In the genomic region with DNA sequence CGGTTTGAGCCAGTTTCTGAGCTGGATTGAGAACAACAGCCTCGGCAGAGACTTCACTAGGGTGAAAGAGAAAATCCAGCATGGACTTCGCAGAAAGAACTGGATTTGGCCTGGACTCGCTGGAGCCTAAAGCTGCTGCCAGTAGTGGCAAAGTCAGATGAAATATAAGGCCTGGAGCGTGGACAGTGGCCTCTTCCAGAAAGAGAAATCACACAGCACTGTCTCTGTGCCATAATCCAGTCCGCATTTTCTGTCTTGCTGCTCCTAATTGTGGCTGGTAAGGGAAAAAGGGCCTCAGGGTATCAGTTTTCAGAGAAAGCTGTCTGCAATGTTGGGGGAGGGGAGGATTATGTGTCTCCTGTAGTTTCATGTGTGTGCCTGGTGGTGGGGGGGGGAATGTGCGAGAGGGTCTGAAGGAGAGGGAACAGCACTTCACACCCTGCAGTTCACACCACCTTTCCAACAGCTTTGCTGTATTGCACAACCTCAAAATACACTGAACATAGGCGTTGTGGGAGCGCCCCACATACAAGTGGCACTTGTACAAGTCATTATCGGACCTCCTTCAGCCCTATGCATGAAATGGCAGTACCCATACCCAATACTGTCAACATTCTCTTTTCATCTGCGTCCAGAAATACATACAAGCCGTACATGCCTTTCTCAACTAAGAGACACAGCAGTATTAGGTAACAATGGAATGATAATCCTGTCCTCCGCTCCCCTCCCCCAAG, we compare ENCODE assay signal across 8 cellular contexts.
DNase-seq lines count a peak whose midpoint lies in the region; ATAC-seq and TF ChIP-seq lines count a peak whose summit lies in the region.

No MANE protein-coding gene starts in this region.

- H3K27ac ChIP-seq in CD8-positive, alpha-beta memory T cell (ENCODE audit: low read depth, low read length): peak overlapping the region; percentile 69

- peak overlapping the region; percentile 24 for H3K4me3 ChIP-seq in CD8-positive, alpha-beta memory T cell (ENCODE audit: low read length)
- no peak overlapping the region for H3K4me3 ChIP-seq in fibroblast of pulmonary artery (replicated peaks; ENCODE audit: low read depth, low read length)

- H3K27me3 ChIP-seq in CD8-positive, alpha-beta memory T cell (ENCODE audit: insufficient read depth, low read length, poor library complexity, severe bottlenecking): no peaks in the 10 kb centered on the region

- TF ChIP-seq CTCF in fibroblast of pulmonary artery (IDR thresholded peaks at IDR 0.05; ENCODE audit: low read length, missing control alignments) (no peak), nephron progenitor cell (IDR thresholded peaks at IDR 0.05) (no peak)

- in situ Hi-C loops in KBM-7 (cut with MboI; ENCODE audit: low pct_unique_long_range_greater_than_20kb, low sequenced_read_pairs): no loop called here

- peaks cover 44 to 53% (median 49%) of the 10 kb centered on the region in 3 donors for H3K4me1 Mint-ChIP-seq in CD8-positive, alpha-beta memory T cell
- peaks cover 49% of the 10 kb centered on the region for H3K4me1 Mint-ChIP-seq in activated T-helper 2 cell treated with anti-CD3 and anti-CD28 coated beads, Interferon-gamma antibody, Interleukin-2, Interleukin-4, amounts not matched to agents 10 μg/mL and 5 μg/mL and 100 μg/mL, durations not matched to agents 14 hours and 24 hours and 36 hours (ENCODE audit: low read depth)
- peaks cover 71% of the 10 kb centered on the region for H3K4me1 Mint-ChIP-seq in nephron progenitor cell

- CTCF ChIA-PET in CD8-positive, alpha-beta memory T cell (lab: Charles Lee): interaction anchor here (0.7 to 2.2 kb wide), 12 partner anchors 16 to 513 kb away, joined by 3 to 40 read pairs (median 4); a partner anchor contains a TSS

- peaks cover 0 to 11% (median 7%) of the 10 kb centered on the region in 5 donors for H3K9me3 Mint-ChIP-seq in CD8-positive, alpha-beta memory T cell
- peaks cover 23% of the 10 kb centered on the region for H3K9me3 Mint-ChIP-seq in activated T-helper 2 cell treated with anti-CD3 and anti-CD28 coated beads, Interferon-gamma antibody, Interleukin-2, Interleukin-4, amounts not matched to agents 10 μg/mL and 5 μg/mL and 100 μg/mL, durations not matched to agents 14 hours and 24 hours and 36 hours
- peaks cover 82% of the 10 kb centered on the region for H3K9me3 Mint-ChIP-seq in nephron progenitor cell

- H3K27ac Mint-ChIP-seq in CD8-positive, alpha-beta memory T cell: peak overlapping the region; percentile 81 to 98 (median 96)
- H3K27ac Mint-ChIP-seq in activated T-helper 2 cell treated with anti-CD3 and anti-CD28 coated beads, Interferon-gamma antibody, Interleukin-2, Interleukin-4, amounts not matched to agents 10 μg/mL and 5 μg/mL and 100 μg/mL, durations not matched to agents 14 hours and 24 hours and 36 hours: peak overlapping the region; percentile 95
- H3K27ac Mint-ChIP-seq in nephron progenitor cell: peak overlapping the region; percentile 100

- H3K36me3 Mint-ChIP-seq in CD8-positive, alpha-beta memory T cell: peaks cover 0 to 10% (median 1%) of the 10 kb centered on the region in 3 donors
- H3K36me3 Mint-ChIP-seq in activated T-helper 2 cell treated with anti-CD3 and anti-CD28 coated beads, Interferon-gamma antibody, Interleukin-2, Interleukin-4, amounts not matched to agents 10 μg/mL and 5 μg/mL and 100 μg/mL, durations not matched to agents 14 hours and 24 hours and 36 hours (ENCODE audit: low read depth): peaks cover 29% of the 10 kb centered on the region
- peaks cover 76% of the 10 kb centered on the region for H3K36me3 Mint-ChIP-seq in nephron progenitor cell (ENCODE audit: low read depth)

- H3K36me3 ChIP-seq in CD8-positive, alpha-beta memory T cell (ENCODE audit: insufficient read depth, low read length): no peaks in the 10 kb centered on the region

- intact Hi-C loops in activated T-helper 2 cell treated with anti-CD3 and anti-CD28 coated beads, Interferon-gamma antibody, Interleukin-2, Interleukin-4, amounts not matched to agents 10 μg/mL and 5 μg/mL and 100 μg/mL, durations not matched to agents 14 hours and 24 hours and 36 hours (cut with micrococcal nuclease): loop anchor here (1.0 kb wide), 1 partner anchor 136 kb away; no protein-coding TSS in a partner anchor

- POLR2A ChIA-PET in CD8-positive, alpha-beta memory T cell (lab: Charles Lee): interaction anchor here (0.5 to 2.2 kb wide), 12 partner anchors 10 to 513 kb away, joined by 3 to 33 read pairs (median 4); a partner anchor contains a TSS

- no peaks in the 10 kb centered on the region for H3K9me3 ChIP-seq in CD8-positive, alpha-beta memory T cell (ENCODE audit: low read length)

- peak; percentile 61 for ATAC-seq in GM21381 (IDR thresholded peaks at IDR 0.05; ENCODE audit: unreplicated experiment)
- peak; percentile 79 for ATAC-seq in stimulated activated naive CD8-positive, alpha-beta T cell treated with anti-CD3 and anti-CD28 coated beads, Interleukin-15, Interleukin-2, amounts not matched to agents 100 U/mL and 50 U/mL, for 24 hours

- H3K4me3 Mint-ChIP-seq in CD8-positive, alpha-beta memory T cell: peak overlapping the region; percentile 54 to 86 (median 83)
- H3K4me3 Mint-ChIP-seq in activated T-helper 2 cell treated with anti-CD3 and anti-CD28 coated beads, Interferon-gamma antibody, Interleukin-2, Interleukin-4, amounts not matched to agents 10 μg/mL and 5 μg/mL and 100 μg/mL, durations not matched to agents 14 hours and 24 hours and 36 hours (ENCODE audit: low read depth): peak overlapping the region; percentile 60
- H3K4me3 Mint-ChIP-seq in nephron progenitor cell: no peak overlapping the region

- DNase-seq in CD8-positive, alpha-beta memory T cell: peak; percentile 69 to 79 (median 78)
- DNase-seq in KBM-7 (peak; percentile 100), RPMI7951 (ENCODE audit: low read depth) (peak; percentile 99), fibroblast of pulmonary artery (ENCODE audit: low read depth) (peak; percentile 100), nephron progenitor cell (peak; percentile 84)
- peak; percentile 84 for DNase-seq in activated T-helper 2 cell treated with anti-CD3 and anti-CD28 coated beads, Interferon-gamma antibody, Interleukin-2, Interleukin-4, amounts not matched to agents 10 μg/mL and 5 μg/mL and 100 μg/mL, durations not matched to agents 14 hours and 24 hours and 36 hours (ENCODE audit: low spot score)
- DNase-seq in stimulated activated naive CD8-positive, alpha-beta T cell treated with anti-CD3 and anti-CD28 coated beads, Interleukin-15, Interleukin-2, amounts not matched to agents 100 U/mL and 50 U/mL, for 24 hours: peak; percentile 82

- peaks cover 0 to 2% of the 10 kb centered on the region in 2 donors for H3K27me3 Mint-ChIP-seq in CD8-positive, alpha-beta memory T cell
- no peaks in the 10 kb centered on the region for H3K27me3 Mint-ChIP-seq in activated T-helper 2 cell treated with anti-CD3 and anti-CD28 coated beads, Interferon-gamma antibody, Interleukin-2, Interleukin-4, amounts not matched to agents 10 μg/mL and 5 μg/mL and 100 μg/mL, durations not matched to agents 14 hours and 24 hours and 36 hours (ENCODE audit: low read depth)
- H3K27me3 Mint-ChIP-seq in nephron progenitor cell (ENCODE audit: low read depth, poor library complexity): peaks cover 4% of the 10 kb centered on the region

- peaks cover 38% of the 10 kb centered on the region for H3K4me1 ChIP-seq in CD8-positive, alpha-beta memory T cell (ENCODE audit: insufficient read depth, low read length)
